In genomic region chr1:172531846-172532699, GRCh38 we compare ENCODE assay signal across 8 cellular contexts. TPM values are rescaled to one million over a fixed set of nuclear protein-coding genes. Genes with fewer than 3 reads are reported as not detected.
A peak's percentile ranks its signal among the peaks of the same experiment; 100 is the strongest.
DNase-seq lines count a peak whose midpoint lies in the region; ATAC-seq and TF ChIP-seq lines count a peak whose summit lies in the region.

No MANE protein-coding gene starts in this region.

- peak overlapping the region; percentile 96 for H2AFZ ChIP-seq in IMR-90 (replicated peaks; ENCODE audit: low read length, poor library complexity)
- H2AFZ ChIP-seq in OCI-LY7 (ENCODE audit: low read length) = peak overlapping the region; percentile 99

- ATAC-seq in GM21529 (IDR thresholded peaks at IDR 0.05; ENCODE audit: unreplicated experiment) (peak; percentile 72), IMR-90 (ENCODE audit: low read depth) (peak; percentile 74)

- no peak for TF ChIP-seq CTCF in IMR-90 (conservative IDR thresholded peaks at IDR 0.05; ENCODE audit: low read depth, low read length)
- TF ChIP-seq CTCF in OCI-LY7 (conservative IDR thresholded peaks at IDR 0.05; ENCODE audit: low read length) = no peak
- TF ChIP-seq CTCF in esophagus squamous epithelium (IDR thresholded peaks at IDR 0.05) = no peak

- H3K79me2 ChIP-seq in OCI-LY7 (ENCODE audit: insufficient read depth, low read depth, low read length) = peaks cover 38% of the 10 kb centered on the region

- peak overlapping the region; percentile 96 for H3K23ac ChIP-seq in IMR-90 (ENCODE audit: low read depth, low read length)

- H3K56ac ChIP-seq in IMR-90 (ENCODE audit: extremely low read depth, insufficient read depth, low read length) = peak overlapping the region; percentile 96

- H3K4me1 ChIP-seq in IMR-90 (ENCODE audit: control insufficient read depth, insufficient read depth, low read length) (no peaks in the 10 kb centered on the region), OCI-LY7 (ENCODE audit: insufficient read depth, low read length, poor library complexity, severe bottlenecking) (peaks cover 33% of the 10 kb centered on the region), esophagus squamous epithelium (peaks cover 6 to 44% (median 25%) of the 10 kb centered on the region in 3 donors)

- peak overlapping the region; percentile 76 for H3K18ac ChIP-seq in IMR-90 (ENCODE audit: low read depth, low read length)

- peak overlapping the region; percentile 92 for H3K4me3 Mint-ChIP-seq in activated T-cell treated with anti-CD3 and anti-CD28 coated beads, Interleukin-2, amount 50 U/mL, for 24 hours

- CTCF ChIA-PET in IMR-90 (lab: Yijun Ruan, JAX) (no interaction called here), OCI-LY7 (lab: Charles Lee; ENCODE audit: unreplicated experiment) (interaction anchor here (0.6 to 1.1 kb wide), 2 partner anchors 193 to 886 kb away, joined by 3 to 4 read pairs; no protein-coding TSS in a partner anchor)

- H3K4me3 ChIP-seq in IMR-90 (ENCODE audit: insufficient read depth, low read depth, low read length) = peak overlapping the region; percentile 53
- H3K4me3 ChIP-seq in OCI-LY7 (ENCODE audit: low read depth, low read length, poor library complexity, severe bottlenecking) = peak overlapping the region; percentile 93
- peak overlapping the region; percentile 63 to 98 (median 93) for H3K4me3 ChIP-seq in esophagus squamous epithelium

- intact Hi-C loops in IMR-90 (cut with micrococcal nuclease) = loop anchor here (2.0 to 5.0 kb wide), 3 partner anchors 81 to 530 kb away; no protein-coding TSS in a partner anchor
- intact Hi-C loops in OCI-LY7 (cut with micrococcal nuclease; ENCODE audit: unreplicated experiment) = loop anchor here (1.0 to 10.0 kb wide), 9 partner anchors 140 to 1335 kb away; partner anchors contain the start of genes GAS5, KLHL20, METTL13 and PRRC2C
- intact Hi-C loops in esophagus squamous epithelium (cut with DNase I) = no loop called here

- no peak overlapping the region for H2AK5ac ChIP-seq in IMR-90 (ENCODE audit: low read depth, low read length)

- H3K9me3 ChIP-seq in IMR-90 (ENCODE audit: control insufficient read depth, insufficient read depth, low read length) (no peaks in the 10 kb centered on the region), OCI-LY7 (ENCODE audit: low read length) (no peaks in the 10 kb centered on the region), esophagus squamous epithelium (no peaks in the 10 kb centered on the region)

- H3K36me3 Mint-ChIP-seq in activated T-cell treated with anti-CD3 and anti-CD28 coated beads, Interleukin-2, amount 50 U/mL, for 24 hours (ENCODE audit: low read depth) = peaks cover 14% of the 10 kb centered on the region

- peaks cover 14% of the 10 kb centered on the region; the same call in 1 of the 2 replicates for H4K20me1 ChIP-seq in IMR-90 (ENCODE audit: insufficient read depth, low read length)
- peaks cover 34% of the 10 kb centered on the region for H4K20me1 ChIP-seq in OCI-LY7 (ENCODE audit: insufficient read depth, low read length)

- TF ChIP-seq RAD21 in IMR-90 (IDR thresholded peaks at IDR 0.05; ENCODE audit: low read length) = no peak

- POLR2A ChIA-PET in IMR-90 (lab: Charles Lee; ENCODE audit: unreplicated experiment) = interaction anchor here (0.9 kb wide), 1 partner anchor 12 kb away, joined by 3 read pairs; no protein-coding TSS in a partner anchor
- POLR2A ChIA-PET in OCI-LY7 (lab: Charles Lee) = interaction anchor here (0.8 to 2.6 kb wide), 12 partner anchors 12 to 886 kb away, joined by 3 to 27 read pairs (median 3); no protein-coding TSS in a partner anchor

- DNase-seq in DMS153 (lab: John Stamatoyannopoulos, UW) = peak; percentile 97
- DNase-seq in IMR-90 = peak; percentile 99
- peak; percentile 96 for DNase-seq in OCI-LY7 (ENCODE audit: low spot score)
- DNase-seq in activated T-cell treated with anti-CD3 and anti-CD28 coated beads, Interleukin-2, amount 50 U/mL, for 24 hours = peak; percentile 81
- DNase-seq in esophagus squamous epithelium (lab: John Stamatoyannopoulos, UW) = peak; percentile 67
- DNase-seq in myocyte (ENCODE audit: low read depth) = peak; percentile 99
- peak; percentile 72 to 87 for DNase-seq in stimulated activated CD8-positive, alpha-beta memory T cell treated with anti-CD3 and anti-CD28 coated beads, Interleukin-7, amount 100 ng/mL, for 4 hours (ENCODE audit: low read depth in 2 of 2)

- H3K14ac ChIP-seq in IMR-90 (replicated peaks; ENCODE audit: low read depth, low read length) = peak overlapping the region; percentile 99

- TF ChIP-seq POLR2A in IMR-90 (IDR thresholded peaks at IDR 0.05; ENCODE audit: low read depth, low read length) (peak; percentile 41; the same call in 1 of the 2 replicates), esophagus squamous epithelium (IDR thresholded peaks at IDR 0.05) (peak in 2 of 4 donors; percentile 84 to 88)

- WGBS in IMR-90 (ENCODE audit: extremely low coverage in 2 of 2, insufficient read length in 1 of 2), 2 experiments = no CpG with 5 or more reads among the region's 27 CpGs
- 0 to 1% methylated on average over 18 to 25 of the region's 27 CpGs for WGBS in esophagus squamous epithelium, 2 donors

- H3K36me3 ChIP-seq in IMR-90 (ENCODE audit: control insufficient read depth, insufficient read depth, low read length) (no peaks in the 10 kb centered on the region), OCI-LY7 (ENCODE audit: insufficient read depth, low read length) (no peaks in the 10 kb centered on the region), esophagus squamous epithelium (no peaks in the 10 kb centered on the region)

- peak overlapping the region; percentile 95 for H4K91ac ChIP-seq in IMR-90 (ENCODE audit: insufficient read depth, low read depth, low read length)

- in situ Hi-C loops in IMR-90 (cut with MboI; ENCODE audit: low sequenced_read_pairs) = no loop called here

- H4K8ac ChIP-seq in IMR-90 (ENCODE audit: low read depth in 2 of 2, low read length in 2 of 2) = peak overlapping the region; percentile 14 to 96

- H3K4ac ChIP-seq in IMR-90 (ENCODE audit: low read depth, low read length) = peak overlapping the region; percentile 98

- peak overlapping the region; percentile 79 for H3K4me2 ChIP-seq in IMR-90 (ENCODE audit: low read depth, low read length)
- peak overlapping the region; percentile 91 for H3K4me2 ChIP-seq in OCI-LY7 (ENCODE audit: low read length)

- H3K79me1 ChIP-seq in IMR-90 (ENCODE audit: low read depth in 1 of 2, low read length in 2 of 2) = peaks cover 6 to 22% of the 10 kb centered on the region in 2 experiments; a peak in 2 of 4 replicates

- H3K9me3 Mint-ChIP-seq in activated T-cell treated with anti-CD3 and anti-CD28 coated beads, Interleukin-2, amount 50 U/mL, for 24 hours = no peaks in the 10 kb centered on the region

- no peaks in the 10 kb centered on the region for H3K27me3 ChIP-seq in IMR-90 (ENCODE audit: control insufficient read depth, insufficient read depth, low read length)
- no peaks in the 10 kb centered on the region for H3K27me3 ChIP-seq in esophagus squamous epithelium

- dilution Hi-C loops in IMR-90 (cut with HindIII; ENCODE audit: low sequenced_read_pairs, unreplicated experiment) = no loop called here

- H3K27me3 Mint-ChIP-seq in activated T-cell treated with anti-CD3 and anti-CD28 coated beads, Interleukin-2, amount 50 U/mL, for 24 hours = peaks cover 3% of the 10 kb centered on the region

- no peaks in the 10 kb centered on the region for H3K9me2 ChIP-seq in OCI-LY7 (ENCODE audit: insufficient read depth, low read length)

- H3K9ac ChIP-seq in IMR-90 (ENCODE audit: low read depth, low read length) = peak overlapping the region; percentile 84

- H2BK120ac ChIP-seq in IMR-90 (ENCODE audit: low read depth, low read length) = peak overlapping the region; percentile 99

- peak overlapping the region; percentile 98 for H2BK20ac ChIP-seq in IMR-90 (ENCODE audit: low read depth, low read length)

- H2AK9ac ChIP-seq in IMR-90 (replicated peaks; ENCODE audit: low read depth, low read length, poor library complexity) = peak overlapping the region; percentile 20

- H3K27ac ChIP-seq in IMR-90 (ENCODE audit: insufficient read depth, low read length) (peak overlapping the region; percentile 83), OCI-LY7 (ENCODE audit: low read depth, low read length, poor library complexity, severe bottlenecking) (peak overlapping the region; percentile 79), esophagus squamous epithelium (peak overlapping the region; percentile 97 to 100 (median 99))

- peak overlapping the region; percentile 89; the same call in 2 of the 3 replicates for H2BK15ac ChIP-seq in IMR-90 (ENCODE audit: low read depth, low read length)

- peak overlapping the region; percentile 66; the same call in 1 of the 2 replicates for H4K5ac ChIP-seq in IMR-90 (ENCODE audit: low read depth, low read length)

- peaks cover 36% of the 10 kb centered on the region for H3K4me1 Mint-ChIP-seq in activated T-cell treated with anti-CD3 and anti-CD28 coated beads, Interleukin-2, amount 50 U/mL, for 24 hours (ENCODE audit: low read depth)

- H3K9me1 ChIP-seq in IMR-90 (ENCODE audit: insufficient read depth, low read length) = no peaks in the 10 kb centered on the region

- BruUV-seq in IMR-90 (replicated peaks; lab: Mats Ljungman, UMichigan) (no TSS peak), OCI-LY7 (replicated peaks; lab: Mats Ljungman, UMichigan) (TSS peak; percentile 97)

- H3K27ac Mint-ChIP-seq in activated T-cell treated with anti-CD3 and anti-CD28 coated beads, Interleukin-2, amount 50 U/mL, for 24 hours = peak overlapping the region; percentile 100

- H2BK5ac ChIP-seq in IMR-90 (ENCODE audit: low read depth, low read length, poor library complexity, severe bottlenecking) = peak overlapping the region; percentile 93

TF ChIP-seq in IMR-90, 13 proteins besides CTCF, POLR2A, EP300 and RAD21 (continues in another document):
- TF ChIP-seq SMC3 (IDR thresholded peaks at IDR 0.05; ENCODE audit: low read depth, low read length) = no peak
- TF ChIP-seq, protein P1, sequence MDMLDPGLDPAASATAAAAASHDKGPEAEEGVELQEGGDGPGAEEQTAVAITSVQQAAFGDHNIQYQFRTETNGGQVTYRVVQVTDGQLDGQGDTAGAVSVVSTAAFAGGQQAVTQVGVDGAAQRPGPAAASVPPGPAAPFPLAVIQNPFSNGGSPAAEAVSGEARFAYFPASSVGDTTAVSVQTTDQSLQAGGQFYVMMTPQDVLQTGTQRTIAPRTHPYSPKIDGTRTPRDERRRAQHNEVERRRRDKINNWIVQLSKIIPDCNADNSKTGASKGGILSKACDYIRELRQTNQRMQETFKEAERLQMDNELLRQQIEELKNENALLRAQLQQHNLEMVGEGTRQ (IDR thresholded peaks at IDR 0.05; ENCODE audit: low read depth, low read length) = peak; percentile 67
- TF ChIP-seq CHD1 (IDR thresholded peaks at IDR 0.05; ENCODE audit: low read depth, low read length) = no peak
- TF ChIP-seq RCOR1 (IDR thresholded peaks at IDR 0.05; ENCODE audit: insufficient replicate concordance, low read length) = no peak
- TF ChIP-seq NFE2L2 (IDR thresholded peaks at IDR 0.05; ENCODE audit: low read depth, low read length) = no peak

RNA-seq across cellular contexts. Expression of gene SUCO, which starts 0.9 kb away (rescaled TPM):
- total RNA-seq in IMR-90 (2012; rRNA removed) (21.5 and 31.7 TPM in 2 replicates), OCI-LY7 (2022) (42.3 and 45.0 TPM in 2 replicates), esophagus squamous epithelium (10 to 100 TPM; 18.6 to 26.9 (median 23.4) TPM), myocyte (36.3 and 36.8 TPM in 2 replicates)
- polyA plus RNA-seq in IMR-90 (2012; rRNA removed) = 9.3 and 11.4 TPM in 2 replicates
- polyA plus RNA-seq in IMR-90 (2012; cell fraction: cytosol; rRNA removed) = 1.7 and 2.7 TPM in 2 replicates
- 1.7 and 14.9 TPM in 2 replicates for polyA plus RNA-seq in IMR-90 (2012; cell fraction: nucleus; rRNA removed; ENCODE audit: low replicate concordance)
- total RNA-seq in OCI-LY7 (2014; rRNA removed; shearing (Covaris generic)) = 19.4 and 22.9 TPM in 2 replicates
- polyA plus RNA-seq in myocyte (2012) = 8.2 TPM

Comparison
In these comparisons a context has a peak if more than half of its experiments do, and no peak if none do; other contexts are left out.
1. Peak in every context shown above with its lines: DNase-seq, ATAC-seq, H3K4me3 ChIP-seq and H3K27ac ChIP-seq.